17 cellular contexts compared by ENCODE assay signal in the genomic region with DNA sequence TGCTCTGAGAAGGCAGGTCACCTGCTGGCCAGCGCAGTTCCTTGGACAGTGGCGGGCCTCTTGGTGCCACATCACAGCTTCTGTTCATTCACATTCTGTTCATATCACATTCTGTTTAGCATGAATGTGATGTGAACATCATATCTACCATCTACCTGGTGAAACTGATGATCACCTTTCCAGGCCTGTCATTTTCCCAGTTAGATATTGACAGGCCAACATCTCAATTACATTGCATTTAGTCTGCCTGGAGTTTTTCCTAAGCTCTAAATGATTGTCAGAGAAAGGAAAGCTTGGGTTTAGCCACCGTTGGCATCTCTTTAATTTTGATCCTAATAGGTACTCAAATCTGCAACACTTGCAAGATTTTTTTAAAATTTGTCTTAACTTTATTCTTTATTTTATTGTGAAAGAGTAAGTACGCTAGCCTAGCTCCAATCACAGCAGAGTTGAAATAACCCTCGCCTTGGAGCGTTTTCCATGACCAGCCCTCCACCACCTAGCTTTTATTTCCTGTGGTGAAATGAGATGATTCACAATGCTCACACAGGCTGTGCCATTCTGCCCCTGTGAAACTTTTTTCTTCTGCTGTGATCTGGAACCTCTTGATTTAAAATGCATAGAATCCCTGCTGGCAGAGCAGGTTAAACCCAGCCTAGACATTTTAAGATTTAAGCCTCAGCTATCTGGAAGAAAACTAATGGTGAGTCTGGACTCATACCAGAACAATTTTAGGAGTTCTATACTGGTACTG.
A peak's percentile ranks its signal among the peaks of the same experiment; 100 is the strongest.
DNase-seq lines count a peak whose midpoint lies in the region; ATAC-seq and TF ChIP-seq lines count a peak whose summit lies in the region.
"Had no signal": no experiment of that assay in that cellular context is flagged by ENCODE, and none has a peak within 500 bp of the region (broad histone marks: within the 10 kb centered on the region; RNA-seq: fewer than 3 reads in every experiment).

No MANE protein-coding gene starts in this region.

- H3K4me3 Mint-ChIP-seq in activated naive CD8-positive, alpha-beta T cell treated with anti-CD3 and anti-CD28 coated beads, Interleukin-2, amount 50 U/mL, for 24 hours = no peak overlapping the region
- no peak overlapping the region for H3K4me3 Mint-ChIP-seq in activated naive CD8-positive, alpha-beta T cell treated with anti-CD3 and anti-CD28 coated beads for 36 hours

- peak; percentile 57 for ATAC-seq in activated naive CD8-positive, alpha-beta T cell treated with anti-CD3 and anti-CD28 coated beads, Interleukin-2, amount 50 U/mL, for 24 hours
- peak; percentile 58; the same call in 2 of the 3 replicates for ATAC-seq in RWPE2 (ENCODE audit: low read depth)

- H3K4me1 Mint-ChIP-seq in activated naive CD8-positive, alpha-beta T cell treated with anti-CD3 and anti-CD28 coated beads, Interleukin-2, amount 50 U/mL, for 24 hours = peaks cover 25% of the 10 kb centered on the region
- H3K4me1 Mint-ChIP-seq in activated naive CD8-positive, alpha-beta T cell treated with anti-CD3 and anti-CD28 coated beads for 36 hours = peaks cover 16% of the 10 kb centered on the region

- no peaks in the 10 kb centered on the region for H3K27me3 Mint-ChIP-seq in activated naive CD8-positive, alpha-beta T cell treated with anti-CD3 and anti-CD28 coated beads, Interleukin-2, amount 50 U/mL, for 24 hours
- no peaks in the 10 kb centered on the region for H3K27me3 Mint-ChIP-seq in activated naive CD8-positive, alpha-beta T cell treated with anti-CD3 and anti-CD28 coated beads for 36 hours

- H3K27ac ChIP-seq in RWPE2 (ENCODE audit: poor library complexity, severe bottlenecking) = no peak overlapping the region
- H3K27ac ChIP-seq in subcutaneous abdominal adipose tissue (ENCODE audit: low read depth, low read length) = peak overlapping the region; percentile 72
- H3K27ac ChIP-seq: cardiac muscle cell, HL-60 had no signal

- H3K9me3 Mint-ChIP-seq in activated naive CD8-positive, alpha-beta T cell treated with anti-CD3 and anti-CD28 coated beads, Interleukin-2, amount 50 U/mL, for 24 hours = no peaks in the 10 kb centered on the region
- H3K9me3 Mint-ChIP-seq in activated naive CD8-positive, alpha-beta T cell treated with anti-CD3 and anti-CD28 coated beads for 36 hours = no peaks in the 10 kb centered on the region

- peaks cover 4% of the 10 kb centered on the region for H3K4me1 ChIP-seq in RWPE2 (ENCODE audit: insufficient read depth, poor library complexity, severe bottlenecking)
- peaks cover 2 to 17% (median 13%) of the 10 kb centered on the region in 5 donors for H3K4me1 ChIP-seq in subcutaneous abdominal adipose tissue (ENCODE audit: control insufficient read depth in 5 of 5, insufficient read depth in 5 of 5, low read length in 5 of 5)

- DNase-seq in activated naive CD8-positive, alpha-beta T cell treated with anti-CD3 and anti-CD28 coated beads, Interleukin-2, amount 50 U/mL, for 24 hours = no peak
- DNase-seq in activated naive CD8-positive, alpha-beta T cell treated with anti-CD3 and anti-CD28 coated beads for 36 hours = no peak
- DNase-seq in RWPE2 (ENCODE audit: low spot score) (no peak), fibroblast of peridontal ligament (ENCODE audit: extremely low read depth) (peak; percentile 83), SKM-1 treated with dmso at 0.1 percent for 144 hours (lab: John Stamatoyannopoulos, UW; ENCODE audit: unreplicated experiment) (no peak), NCI-H2227 treated with DMSO at 0.1 percent for 48 hours (lab: John Stamatoyannopoulos, UW) (no peak), HUDEP-2 (lab: John Stamatoyannopoulos, UW; ENCODE audit: unreplicated experiment in 76 of 76) (no peak)
- DNase-seq: ACHN, Calu3, erythroblast, mesendoderm, NCI-H1930, nucleus accumbens, SHP77 treated with DMSO at 0.1 percent for 48 hours had no signal

- no peak overlapping the region for H3K27ac Mint-ChIP-seq in activated naive CD8-positive, alpha-beta T cell treated with anti-CD3 and anti-CD28 coated beads, Interleukin-2, amount 50 U/mL, for 24 hours
- H3K27ac Mint-ChIP-seq in activated naive CD8-positive, alpha-beta T cell treated with anti-CD3 and anti-CD28 coated beads for 36 hours = no peak overlapping the region

- H3K36me3 ChIP-seq in RWPE2 (ENCODE audit: low read depth) = no peaks in the 10 kb centered on the region
- no peaks in the 10 kb centered on the region for H3K36me3 ChIP-seq in subcutaneous abdominal adipose tissue (ENCODE audit: control insufficient read depth in 5 of 5, insufficient read depth in 5 of 5, low read length in 5 of 5)
- H3K36me3 ChIP-seq: cardiac muscle cell had no signal

- TF ChIP-seq CTCF in RWPE2 (IDR thresholded peaks at IDR 0.05; ENCODE audit: poor library complexity, severe bottlenecking) = no peak

- H3K27me3 ChIP-seq in RWPE2 (ENCODE audit: insufficient read depth, poor library complexity, severe bottlenecking) (no peaks in the 10 kb centered on the region), subcutaneous abdominal adipose tissue (ENCODE audit: control insufficient read depth in 5 of 5, insufficient read depth in 4 of 5, low read length in 5 of 5) (no peaks in the 10 kb centered on the region)
- H3K27me3 ChIP-seq: cardiac muscle cell had no signal

- no peak overlapping the region for H3K9ac ChIP-seq in subcutaneous abdominal adipose tissue (ENCODE audit: low read length in 5 of 5)

- H3K4me3 ChIP-seq in RWPE2 (ENCODE audit: severe bottlenecking) (no peak overlapping the region), subcutaneous abdominal adipose tissue (ENCODE audit: low read depth in 1 of 5, low read length in 5 of 5) (no peak overlapping the region)
- H3K4me3 ChIP-seq: cardiac muscle cell had no signal

- no peaks in the 10 kb centered on the region for H3K9me3 ChIP-seq in RWPE2 (ENCODE audit: severe bottlenecking)
- H3K9me3 ChIP-seq in subcutaneous abdominal adipose tissue (ENCODE audit: control insufficient read depth in 5 of 5, low read length in 5 of 5) = no peaks in the 10 kb centered on the region

- no peaks in the 10 kb centered on the region for H3K36me3 Mint-ChIP-seq in activated naive CD8-positive, alpha-beta T cell treated with anti-CD3 and anti-CD28 coated beads, Interleukin-2, amount 50 U/mL, for 24 hours (ENCODE audit: low read depth)
- no peaks in the 10 kb centered on the region for H3K36me3 Mint-ChIP-seq in activated naive CD8-positive, alpha-beta T cell treated with anti-CD3 and anti-CD28 coated beads for 36 hours
